In the genomic region with DNA sequence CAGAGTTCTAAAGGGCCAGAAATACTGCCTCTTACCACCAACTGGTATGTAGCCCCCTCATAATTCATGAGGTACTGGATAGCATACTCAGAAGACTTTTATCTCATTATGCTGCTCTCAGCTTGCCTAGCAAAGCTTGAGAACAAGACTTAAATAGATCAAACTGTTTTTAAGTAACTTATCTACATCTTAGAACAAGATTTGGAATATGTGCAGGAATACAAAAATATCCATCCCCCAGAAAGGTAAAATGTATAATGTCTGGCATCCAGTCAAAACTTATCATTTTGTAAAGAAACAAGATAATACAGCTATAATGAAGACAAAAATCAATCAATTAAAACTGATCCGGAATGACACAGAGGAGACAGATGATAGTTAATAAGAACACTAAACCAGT, we compare ENCODE assay signal across 25 cellular contexts.
DNase-seq lines count a peak whose midpoint lies in the region; ATAC-seq, FAIRE-seq and TF ChIP-seq lines count a peak whose summit lies in the region.
"Had no signal": no experiment of that assay in that cellular context is flagged by ENCODE, and none has a peak within 500 bp of the region (broad histone marks: within the 10 kb centered on the region; RNA-seq: fewer than 3 reads in every experiment).

No MANE protein-coding gene starts in this region.

- H3K4me3 Mint-ChIP-seq in activated T-cell treated with anti-CD3 and anti-CD28 coated beads, Interleukin-2, amount 50 U/mL, for 72 hours: peak overlapping the region in 1 of 2 donors; percentile 36
- H3K4me3 Mint-ChIP-seq: HFFc6 had no signal

- TF ChIP-seq EP300 in GM12878 (IDR thresholded peaks at IDR 0.05; ENCODE audit: borderline replicate concordance in 1 of 2, control insufficient read depth in 1 of 2, low read depth in 2 of 2, low read length in 2 of 2): no peak

- H3F3A ChIP-seq in Loucy (ENCODE audit: low read depth): no peaks in the 10 kb centered on the region

- H3K4me3 ChIP-seq in Loucy (ENCODE audit: low read length, poor library complexity, severe bottlenecking): no peak overlapping the region
- H3K4me3 ChIP-seq in GM12878: no peak overlapping the region
- H3K4me3 ChIP-seq in HAP-1: no peak overlapping the region
- H3K4me3 ChIP-seq: BLaER1, PC-9, SJSA1 had no signal

- H2AFZ ChIP-seq in Loucy (ENCODE audit: low read length) (peak overlapping the region; percentile 24; the same call in 1 of the 2 replicates), GM12878 (ENCODE audit: control insufficient read depth, low read depth, low read length) (no peak overlapping the region)
- H2AFZ ChIP-seq: PC-9 had no signal

- no TSS peak for BruUV-seq in GM12878 (replicated peaks; lab: Mats Ljungman, UMichigan)

- FAIRE-seq in GM12878 (lab: Jason Lieb, UNC): peak; percentile 7
- FAIRE-seq: D721Med, GM18507 had no signal

- TF ChIP-seq CTCF in Loucy (conservative IDR thresholded peaks at IDR 0.05; ENCODE audit: low read length) (no peak), GM12878 (IDR thresholded peaks at IDR 0.05 in 2 of 3, conservative IDR thresholded peaks at IDR 0.05 in 1 of 3; ENCODE audit: control insufficient read depth in 2 of 3, extremely low read depth in 1 of 3, insufficient read depth in 1 of 3, low read depth in 3 of 3, low read length in 3 of 3) (no peak)

- SMC1A ChIA-PET in GM12878 (lab: Charles Lee; ENCODE audit: uncharacterized antibody, unreplicated experiment): interaction anchor here (1.3 kb wide), 1 partner anchor 164 kb away, joined by 3 read pairs; no protein-coding TSS in a partner anchor

- in situ Hi-C loops in GM12878 (cut with MboI) (no loop called here), HAP-1 (cut with MboI; ENCODE audit: low sequenced_read_pairs) (no loop called here)

- peaks cover 12% of the 10 kb centered on the region for H3K4me1 Mint-ChIP-seq in activated T-cell treated with anti-CD3 and anti-CD28 coated beads, Interleukin-2, amount 50 U/mL, for 72 hours (ENCODE audit: low read depth)

- 32% methylated on average over 1 of the region's 1 CpG for WGBS in GM12878 (ENCODE audit: insufficient coverage, insufficient replicate concordance, low lambda C conversion rate, missing lambda C conversion rate)

- peaks cover 9% of the 10 kb centered on the region for H3K4me1 ChIP-seq in Loucy (ENCODE audit: insufficient read depth, low read length, poor library complexity, severe bottlenecking)
- H3K4me1 ChIP-seq in GM12878 (ENCODE audit: control insufficient read depth, insufficient read depth, low read length): no peaks in the 10 kb centered on the region
- no peaks in the 10 kb centered on the region for H3K4me1 ChIP-seq in HAP-1
- H3K4me1 ChIP-seq: BLaER1, SJSA1 had no signal

- H3K27me3 ChIP-seq in Loucy (ENCODE audit: insufficient read depth, low read length, poor library complexity, severe bottlenecking): no peaks in the 10 kb centered on the region
- H3K27me3 ChIP-seq in GM12878 (replicated peaks in 1 of 2; ENCODE audit: control insufficient read depth in 2 of 2, insufficient read depth in 2 of 2, low read length in 1 of 2): no peaks in the 10 kb centered on the region; a peak in 1 of 4 replicates
- no peaks in the 10 kb centered on the region for H3K27me3 ChIP-seq in HAP-1 (ENCODE audit: low read depth)
- H3K27me3 ChIP-seq: BLaER1, SJSA1 had no signal

- no peaks in the 10 kb centered on the region for H3K27me3 Mint-ChIP-seq in activated T-cell treated with anti-CD3 and anti-CD28 coated beads, Interleukin-2, amount 50 U/mL, for 72 hours (ENCODE audit: low read depth)

- no peaks in the 10 kb centered on the region for H3K36me3 Mint-ChIP-seq in activated T-cell treated with anti-CD3 and anti-CD28 coated beads, Interleukin-2, amount 50 U/mL, for 72 hours (ENCODE audit: insufficient read depth in 2 of 2)
- H3K36me3 Mint-ChIP-seq: CD4-positive, CD25-positive, alpha-beta regulatory T cell had no signal

- H3K27ac Mint-ChIP-seq in activated T-cell treated with anti-CD3 and anti-CD28 coated beads, Interleukin-2, amount 50 U/mL, for 72 hours: peak overlapping the region; percentile 78
- H3K27ac Mint-ChIP-seq: HFFc6 had no signal

- CTCF ChIA-PET in GM12878 (lab: Yijun Ruan, JAX): interaction anchor here (1.1 to 2.4 kb wide), 3 partner anchors 9 to 488 kb away, joined by 3 to 14 read pairs (median 9); no protein-coding TSS in a partner anchor

- no peak overlapping the region for H3K9ac ChIP-seq in Loucy (ENCODE audit: low read depth, low read length, poor library complexity, severe bottlenecking)
- no peak overlapping the region for H3K9ac ChIP-seq in GM12878 (ENCODE audit: control insufficient read depth, insufficient read depth, low read length)
- H3K9ac ChIP-seq: BLaER1 had no signal

- H3K36me3 ChIP-seq in Loucy (ENCODE audit: insufficient read depth, low read length) (no peaks in the 10 kb centered on the region), GM12878 (ENCODE audit: control insufficient read depth in 2 of 2, insufficient read depth in 2 of 2, low read length in 1 of 2) (no peaks in the 10 kb centered on the region), HAP-1 (replicated peaks) (no peaks in the 10 kb centered on the region)
- H3K36me3 ChIP-seq: BLaER1, SJSA1 had no signal

- RAD21 ChIA-PET in GM12878 (lab: Charles Lee; ENCODE audit: unreplicated experiment): no interaction called here

- POLR2A ChIA-PET in GM12878 (lab: Charles Lee): no interaction called here

- no peak overlapping the region for H3K27ac ChIP-seq in GM12878 (ENCODE audit: control insufficient read depth, insufficient read depth)
- H3K27ac ChIP-seq: BLaER1, PC-9, SJSA1 had no signal

- no peak for TF ChIP-seq POLR2A in GM12878 (IDR thresholded peaks at IDR 0.05; ENCODE audit: low read depth, low read length)

- intact Hi-C loops in GM12878 (cut with micrococcal nuclease; ENCODE audit: unreplicated experiment): no loop called here

- no peaks in the 10 kb centered on the region for H3K9me3 Mint-ChIP-seq in activated T-cell treated with anti-CD3 and anti-CD28 coated beads, Interleukin-2, amount 50 U/mL, for 72 hours

- no peak for TF ChIP-seq RAD21 in GM12878 (IDR thresholded peaks at IDR 0.05; ENCODE audit: insufficient read depth, low read depth, low read length)

- H3K9me3 ChIP-seq in Loucy (ENCODE audit: insufficient read depth, low read depth, low read length) (no peaks in the 10 kb centered on the region), GM12878 (replicated peaks; ENCODE audit: control insufficient read depth, insufficient read depth, low read length) (no peaks in the 10 kb centered on the region), HAP-1 (no peaks in the 10 kb centered on the region)
- H3K9me3 ChIP-seq: BLaER1, SJSA1 had no signal

- no peaks in the 10 kb centered on the region for H4K20me1 ChIP-seq in Loucy (ENCODE audit: insufficient read depth, low read length, poor library complexity, severe bottlenecking)
- no peaks in the 10 kb centered on the region for H4K20me1 ChIP-seq in GM12878 (ENCODE audit: control insufficient read depth, insufficient read depth)
- H4K20me1 ChIP-seq: BLaER1 had no signal

- H3K79me2 ChIP-seq in Loucy (ENCODE audit: insufficient read depth, low read length): no peaks in the 10 kb centered on the region
- H3K79me2 ChIP-seq in GM12878 (ENCODE audit: control insufficient read depth, insufficient read depth, low read length): no peaks in the 10 kb centered on the region

- no peaks in the 10 kb centered on the region for H3K9me2 ChIP-seq in Loucy (replicated peaks; ENCODE audit: low read depth, low read length)

- DNase-seq in activated T-cell treated with anti-CD3 and anti-CD28 coated beads, Interleukin-2, amount 50 U/mL, for 72 hours: no peak
- no peak for DNase-seq in activated T-cell treated with anti-CD3 and anti-CD28 coated beads, Interleukin-2, amount 50 U/mL, for 1 hour
- no peak for DNase-seq in GM12878 (ENCODE audit: low read depth, low spot score)
- DNase-seq in HAP-1 (ENCODE audit: low spot score in 2 of 2): no peak
- DNase-seq in epidermal melanocyte (ENCODE audit: insufficient read length, low spot score): no peak
- DNase-seq: CD4-positive, CD25-positive, alpha-beta regulatory T cell; H7; HFFc6; IMR-90; KG1; NCI-H1092 treated with DMSO at 0.1 percent for 48 hours; NCI-H1436; NCI-H187; NCI-H2171 treated with DMSO at 0.1 percent for 48 hours; NCI-H524 treated with DMSO at 0.1 percent for 48 hours; NCI-H774; NK-92 treated with Interleukin-12 subunit alpha and Interleukin-12 subunit beta, amount 100 ng/mL, for 24 hours; PC-9 had no signal

- ATAC-seq in activated T-cell treated with anti-CD3 and anti-CD28 coated beads, Interleukin-2, amount 50 U/mL, for 72 hours (replicated peaks in 1 of 2): no peak
- no peak for ATAC-seq in GM12878
- ATAC-seq in GM21367 (IDR thresholded peaks at IDR 0.05; ENCODE audit: unreplicated experiment): no peak
- ATAC-seq: Right ventricle myocardium inferior had no signal

- H3K4me2 ChIP-seq in Loucy (ENCODE audit: low read depth, low read length, poor library complexity, severe bottlenecking) (no peak overlapping the region), GM12878 (ENCODE audit: control insufficient read depth, insufficient read depth) (no peak overlapping the region)
- H3K4me2 ChIP-seq: BLaER1, PC-9 had no signal

TF ChIP-seq in GM12878, 131 proteins besides CTCF, POLR2A, EP300 and RAD21:
- TF ChIP-seq TBL1XR1 (IDR thresholded peaks at IDR 0.05; ENCODE audit: low read depth, low read length): no peak
- no peak for TF ChIP-seq ZNF274 (IDR thresholded peaks at IDR 0.05; ENCODE audit: insufficient read depth, insufficient read length)
- no peak for TF ChIP-seq FOXK2 (IDR thresholded peaks at IDR 0.05)
- TF ChIP-seq FOS (IDR thresholded peaks at IDR 0.05; ENCODE audit: borderline replicate concordance, extremely low read depth, insufficient read length): no peak
- no peak for TF ChIP-seq IRF4 (IDR thresholded peaks at IDR 0.05; ENCODE audit: low read depth, low read length)
- no peak for TF ChIP-seq ATF7 (IDR thresholded peaks at IDR 0.05; ENCODE audit: low read depth)
- TF ChIP-seq TARDBP (IDR thresholded peaks at IDR 0.05; ENCODE audit: borderline replicate concordance): no peak
